9 cellular contexts compared by ENCODE assay signal in the genomic region with DNA sequence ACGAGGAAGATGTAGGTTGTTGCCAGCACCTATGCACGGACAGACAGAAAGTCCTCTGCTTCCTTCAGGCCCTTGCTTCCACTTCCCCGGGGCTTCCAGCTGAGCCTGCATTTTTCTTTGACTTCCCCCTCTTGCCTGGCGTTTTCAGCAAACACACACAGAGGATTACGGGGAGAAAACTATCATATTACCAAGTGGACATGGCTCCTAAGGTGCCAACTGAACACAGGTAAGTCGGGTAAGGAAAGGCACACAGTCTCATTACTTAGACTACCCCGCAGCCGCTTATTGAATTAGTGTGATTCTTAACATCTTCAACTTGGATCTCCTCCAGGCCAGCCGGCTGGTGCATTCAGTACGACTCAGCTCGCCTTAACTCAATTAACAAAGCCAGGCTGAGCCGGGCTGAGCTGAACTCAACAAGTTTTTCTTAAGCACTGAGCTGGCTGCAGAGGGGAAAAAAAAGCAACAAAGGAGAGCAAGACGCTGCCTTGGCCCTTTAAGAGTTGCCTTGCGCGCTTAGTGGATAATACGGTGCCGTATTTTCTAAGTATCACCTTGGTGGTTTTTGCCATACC. TPM values are rescaled to one million over a fixed set of nuclear protein-coding genes. Genes with fewer than 3 reads are reported as not detected.
DNase-seq lines count a peak whose midpoint lies in the region; ATAC-seq and TF ChIP-seq lines count a peak whose summit lies in the region.
"Had no signal": no experiment of that assay in that cellular context is flagged by ENCODE, and none has a peak within 500 bp of the region (broad histone marks: within the 10 kb centered on the region; RNA-seq: fewer than 3 reads in every experiment).

No MANE protein-coding gene starts in this region.

- H3K27ac Mint-ChIP-seq in activated naive CD8-positive, alpha-beta T cell treated with anti-CD3 and anti-CD28 coated beads for 36 hours = no peak overlapping the region
- H3K27ac Mint-ChIP-seq: activated naive CD8-positive, alpha-beta T cell had no signal

- no peak for TF ChIP-seq EP300 in sigmoid colon (IDR thresholded peaks at IDR 0.05)

- H3K4me3 ChIP-seq in RWPE2 (ENCODE audit: severe bottlenecking) (no peak overlapping the region), sigmoid colon (no peak overlapping the region)

- TF ChIP-seq CTCF in RWPE2 (IDR thresholded peaks at IDR 0.05; ENCODE audit: poor library complexity, severe bottlenecking) (no peak), sigmoid colon (IDR thresholded peaks at IDR 0.05) (no peak)

- peaks cover 2% of the 10 kb centered on the region for H3K9me3 Mint-ChIP-seq in activated naive CD8-positive, alpha-beta T cell treated with anti-CD3 and anti-CD28 coated beads for 36 hours

- H3K27ac ChIP-seq in RWPE2 (ENCODE audit: poor library complexity, severe bottlenecking) (no peak overlapping the region), sigmoid colon (peak overlapping the region; percentile 15 to 58 (median 46))

- intact Hi-C loops in sigmoid colon (cut with DNase I) = loop anchor here (5.0 kb wide), 1 partner anchor 52 kb away; no protein-coding TSS in a partner anchor

- DNase-seq in HCEC 1CT (peak; percentile 51), RWPE2 (ENCODE audit: low spot score) (no peak), glomerular visceral epithelial cell (ENCODE audit: extremely low spot score) (peak; percentile 35), sigmoid colon (peak; percentile 81)
- no peak for DNase-seq in activated naive CD8-positive, alpha-beta T cell treated with anti-CD3 and anti-CD28 coated beads for 36 hours

- H3K9me3 ChIP-seq in RWPE2 (ENCODE audit: severe bottlenecking) = no peaks in the 10 kb centered on the region
- no peaks in the 10 kb centered on the region for H3K9me3 ChIP-seq in sigmoid colon

- no peaks in the 10 kb centered on the region for H3K27me3 Mint-ChIP-seq in activated naive CD8-positive, alpha-beta T cell treated with anti-CD3 and anti-CD28 coated beads for 36 hours
- H3K27me3 Mint-ChIP-seq: activated naive CD8-positive, alpha-beta T cell had no signal

- peak; percentile 24; the same call in 1 of the 3 replicates for ATAC-seq in RWPE2 (ENCODE audit: low read depth)
- ATAC-seq in HG02763 (IDR thresholded peaks at IDR 0.05; ENCODE audit: unreplicated experiment) = no peak
- ATAC-seq in GM19397 (IDR thresholded peaks at IDR 0.05; ENCODE audit: unreplicated experiment) = no peak
- no peak for ATAC-seq in GM18907 (IDR thresholded peaks at IDR 0.05; ENCODE audit: unreplicated experiment)

- H3K4me1 Mint-ChIP-seq in activated naive CD8-positive, alpha-beta T cell treated with anti-CD3 and anti-CD28 coated beads for 36 hours = peaks cover 29% of the 10 kb centered on the region

- 17 to 62% methylated on average over 17 of the region's 17 CpGs for WGBS in sigmoid colon, 2 donors

- H3K4me1 ChIP-seq in RWPE2 (ENCODE audit: insufficient read depth, poor library complexity, severe bottlenecking) (peaks cover 5% of the 10 kb centered on the region), sigmoid colon (peaks cover 0 to 33% (median 28%) of the 10 kb centered on the region in 4 donors)

- TF ChIP-seq POLR2A in sigmoid colon (IDR thresholded peaks at IDR 0.05) = no peak

- no peaks in the 10 kb centered on the region for H3K36me3 Mint-ChIP-seq in activated naive CD8-positive, alpha-beta T cell treated with anti-CD3 and anti-CD28 coated beads for 36 hours
- H3K36me3 Mint-ChIP-seq: activated naive CD8-positive, alpha-beta T cell had no signal

- no peaks in the 10 kb centered on the region for H3K36me3 ChIP-seq in RWPE2 (ENCODE audit: low read depth)
- H3K36me3 ChIP-seq in sigmoid colon = no peaks in the 10 kb centered on the region

- no peak overlapping the region for H3K4me3 Mint-ChIP-seq in activated naive CD8-positive, alpha-beta T cell treated with anti-CD3 and anti-CD28 coated beads for 36 hours
- H3K4me3 Mint-ChIP-seq: activated naive CD8-positive, alpha-beta T cell had no signal

- no peaks in the 10 kb centered on the region for H3K27me3 ChIP-seq in RWPE2 (ENCODE audit: insufficient read depth, poor library complexity, severe bottlenecking)
- H3K27me3 ChIP-seq in sigmoid colon = no peaks in the 10 kb centered on the region

RNA-seq across cellular contexts. Expression of a gene that starts 19.2 kb away (rescaled TPM):
- 1 to 10 TPM in 1 of 4 donors, not detected in 3; 1.1 TPM for total RNA-seq in sigmoid colon
- 1 to 10 TPM in 2 of 3 donors, under 1 TPM in 1; 0.90 to 6.2 (median 4.8) TPM for polyA plus RNA-seq in sigmoid colon
- total RNA-seq in activated naive CD8-positive, alpha-beta T cell treated with anti-CD3 and anti-CD28 coated beads for 36 hours = 1 to 10 TPM in 1 of 2 experiments, under 1 TPM in 1; 0.74 to 1.7 TPM

Comparison
In these comparisons a context has a peak if more than half of its experiments do, and no peak if none do; other contexts are left out.
1. DNase-seq: peak in HCEC 1CT (single experiment), glomerular visceral epithelial cell (single experiment) and sigmoid colon (single experiment); none in RWPE2 (single experiment) and activated naive CD8-positive, alpha-beta T cell treated with anti-CD3 and anti-CD28 coated beads for 36 hours (single experiment).